ENCODE assay signal across 8 cellular contexts in genomic region chr2:214808961-214809750, GRCh38. TPM values are rescaled to one million over a fixed set of nuclear protein-coding genes. Genes with fewer than 3 reads are reported as not detected.
DNase-seq lines count a peak whose midpoint lies in the region; ATAC-seq and TF ChIP-seq lines count a peak whose summit lies in the region.

Gene BARD1, minus strand, starts transcription at chr2:214809683. Its CDS starts 114 bp downstream, at chr2:214809569.

- no peaks in the 10 kb centered on the region for H3K27me3 Mint-ChIP-seq in IgD-negative memory B cell

- no peaks in the 10 kb centered on the region for H3K9me3 ChIP-seq in right cardiac atrium (ENCODE audit: control insufficient read depth, low read length)

- H3K4me3 Mint-ChIP-seq in IgD-negative memory B cell: peak within 1 kb of the TSS; percentile 92 to 98 (median 95)

- no peaks in the 10 kb centered on the region for H3K9me3 Mint-ChIP-seq in IgD-negative memory B cell

- no peak for TF ChIP-seq CTCF in retinal pigment epithelial cell (conservative IDR thresholded peaks at IDR 0.05; ENCODE audit: low read depth, low read length)

- ATAC-seq in GM21576 (IDR thresholded peaks at IDR 0.05; ENCODE audit: unreplicated experiment) (peak; percentile 32), right cardiac atrium (peak; percentile 40 to 52)

- peaks cover 14 to 26% (median 20%) of the 10 kb centered on the region in 3 donors for H3K4me1 Mint-ChIP-seq in IgD-negative memory B cell

- peak within 1 kb of the TSS; percentile 85 for H3K27ac ChIP-seq in right cardiac atrium (ENCODE audit: low read length)

- WGBS in right cardiac atrium: under 1% methylated on average over 76 of the region's 76 CpGs

- intact Hi-C loops in right cardiac atrium (cut with DNase I): no loop called here

- H3K4me3 ChIP-seq in right cardiac atrium (ENCODE audit: low read length): peak within 1 kb of the TSS; percentile 76
- peak within 1 kb of the TSS; percentile 90 for H3K4me3 ChIP-seq in retinal pigment epithelial cell (ENCODE audit: low read length)

- DNase-seq in ELR (ENCODE audit: low read depth): peak; percentile 76
- peak; percentile 60 for DNase-seq in SKM-1 (lab: John Stamatoyannopoulos, UW; ENCODE audit: unreplicated experiment)
- peak in 32 of 58 donors; percentile 1 to 67 (median 40) for DNase-seq in anterior cingulate cortex (lab: John Stamatoyannopoulos, UW)
- peak; percentile 50 to 81 (median 78) for DNase-seq in right cardiac atrium
- DNase-seq in retinal pigment epithelial cell (ENCODE audit: low read depth): no peak
- DNase-seq in NCI-H774 (lab: John Stamatoyannopoulos, UW): no peak

- peak within 1 kb of the TSS; percentile 75 to 93 (median 91) for H3K27ac Mint-ChIP-seq in IgD-negative memory B cell

- no peaks in the 10 kb centered on the region for H3K36me3 Mint-ChIP-seq in IgD-negative memory B cell

- no peaks in the 10 kb centered on the region for H3K4me1 ChIP-seq in right cardiac atrium (ENCODE audit: control insufficient read depth, insufficient read depth, low read length)

- H3K27me3 ChIP-seq in right cardiac atrium (ENCODE audit: control insufficient read depth, insufficient read depth): no peaks in the 10 kb centered on the region

RNA-seq across cellular contexts. Expression of gene BARD1, which starts in this region (rescaled TPM):
- polyA plus RNA-seq in IgD-negative memory B cell: 12.6 TPM
- 10 to 100 TPM; 11.2 to 16.9 (median 14.7) TPM for total RNA-seq in right cardiac atrium
- 1.2 TPM for polyA plus RNA-seq in right cardiac atrium

Comparison
In these comparisons a context has a peak if more than half of its experiments do, and no peak if none do; other contexts are left out.
1. DNase-seq: peak in ELR (single experiment), SKM-1 (single experiment), anterior cingulate cortex (32 of 58) and right cardiac atrium (3 of 3); none in retinal pigment epithelial cell (single experiment) and NCI-H774 (single experiment).